12 cellular contexts compared by ENCODE assay signal in genomic region chr19:47271949-47272348, GRCh38. TPM values are rescaled to one million over a fixed set of nuclear protein-coding genes. Genes with fewer than 3 reads are reported as not detected.
DNase-seq lines count a peak whose midpoint lies in the region; ATAC-seq, FAIRE-seq and TF ChIP-seq lines count a peak whose summit lies in the region.
"Had no signal": no experiment of that assay in that cellular context is flagged by ENCODE, and none has a peak within 500 bp of the region (broad histone marks: within the 10 kb centered on the region; RNA-seq: fewer than 3 reads in every experiment).

No MANE protein-coding gene starts in this region.

- no peaks in the 10 kb centered on the region for H3K27me3 Mint-ChIP-seq in CD8-positive, alpha-beta T cell (ENCODE audit: low read depth)

- no peak overlapping the region for H3K18ac ChIP-seq in H1 (ENCODE audit: extremely low read depth, low read length)

- H4K8ac ChIP-seq in H1 (ENCODE audit: extremely low read depth, insufficient read depth, low read length), result no peak overlapping the region; the same call in 1 of the 2 replicates

- no peaks in the 10 kb centered on the region for H3K9me3 ChIP-seq in CD8-positive, alpha-beta T cell (ENCODE audit: low read length)
- H3K9me3 ChIP-seq in HCT116 (ENCODE audit: control insufficient read depth in 1 of 2, insufficient read depth in 1 of 2, low read depth in 1 of 2, low read length in 2 of 2), result no peaks in the 10 kb centered on the region
- no peaks in the 10 kb centered on the region for H3K9me3 ChIP-seq in H1 (ENCODE audit: insufficient read depth in 2 of 2, low read depth in 1 of 2, low read length in 1 of 2)
- H3K9me3 ChIP-seq in sigmoid colon, result no peaks in the 10 kb centered on the region
- H3K9me3 ChIP-seq: prostate gland had no signal

- RAD21 ChIA-PET in HCT116 (lab: Charles Lee; ENCODE audit: low non-redundant PET in 1 of 2, low total read pairs in 2 of 2, uncharacterized antibody in 2 of 2, unreplicated experiment in 2 of 2), result interaction anchor here in 1 of 2 experiments (1.5 kb wide), 1 partner anchor 15 kb away, joined by 5 read pairs; the partner anchor contains the start of gene CCDC9

- H2AK5ac ChIP-seq in H1 (ENCODE audit: low read depth, low read length), result no peak overlapping the region

- no peaks in the 10 kb centered on the region for H3K9me2 ChIP-seq in HCT116 (ENCODE audit: insufficient read depth)

- H3K4me3 Mint-ChIP-seq in CD8-positive, alpha-beta T cell, result peak overlapping the region; percentile 98

- POLR2A ChIA-PET in CD8-positive, alpha-beta T cell (lab: Charles Lee), result interaction anchor here (1.8 kb wide), 1 partner anchor 15 kb away, joined by 7 read pairs; the partner anchor contains the start of gene CCDC9
- POLR2A ChIA-PET in HCT116 (lab: Charles Lee) (interaction anchor here (1.5 kb wide), 1 partner anchor 15 kb away, joined by 3 read pairs; the partner anchor contains the start of gene CCDC9), H1 (lab: Charles Lee; ENCODE audit: partially characterized antibody) (interaction anchor here (0.6 to 6.2 kb wide), 11 partner anchors 11 to 434 kb away, joined by 3 to 49 read pairs (median 3); partner anchors contain the start of genes CCDC9 and ZC3H4)

- TF ChIP-seq EP300 in H1 (IDR thresholded peaks at IDR 0.05; ENCODE audit: borderline replicate concordance in 1 of 2, low read depth in 2 of 2, low read length in 2 of 2) (no peak), sigmoid colon (IDR thresholded peaks at IDR 0.05) (no peak)

- H2BK12ac ChIP-seq in H1 (ENCODE audit: low read depth, low read length), result no peak overlapping the region

- no peak overlapping the region for H3K27ac Mint-ChIP-seq in CD8-positive, alpha-beta T cell

- no peak overlapping the region for H3K27ac ChIP-seq in CD8-positive, alpha-beta T cell (ENCODE audit: low read depth, low read length)
- H3K27ac ChIP-seq in HCT116 (ENCODE audit: low read depth, low read length), result peak overlapping the region; percentile 83; the same call in 1 of the 2 replicates
- no peak overlapping the region for H3K27ac ChIP-seq in H1 (ENCODE audit: low read depth, low read length)
- H3K27ac ChIP-seq in sigmoid colon, result peak overlapping the region; percentile 93 to 97 (median 97)

- no peak overlapping the region for H2BK15ac ChIP-seq in H1 (ENCODE audit: low read length)

- no peak overlapping the region for H2BK5ac ChIP-seq in H1 (ENCODE audit: low read depth, low read length)

- no peak overlapping the region for H4K5ac ChIP-seq in H1 (ENCODE audit: insufficient read length, low read depth, low read length)

- no peak overlapping the region for H2BK20ac ChIP-seq in H1 (ENCODE audit: low read length)

- H3K36me3 Mint-ChIP-seq in CD8-positive, alpha-beta T cell, result peaks cover 39% of the 10 kb centered on the region

- H3K4me1 ChIP-seq in CD8-positive, alpha-beta T cell (ENCODE audit: insufficient read depth, low read length), result peaks cover 18% of the 10 kb centered on the region
- H3K4me1 ChIP-seq in HCT116 (ENCODE audit: control insufficient read depth in 1 of 2, insufficient read depth in 2 of 2, low read length in 2 of 2) (peaks cover 10 to 34% of the 10 kb centered on the region in 2 experiments; a peak in 3 of 4 replicates), H1 (replicated peaks in 1 of 4; ENCODE audit: control insufficient read depth in 3 of 4, insufficient read depth in 4 of 4, low read length in 3 of 4) (peaks cover 0 to 19% (median 8%) of the 10 kb centered on the region in 4 experiments; a peak in 6 of 7 replicates), sigmoid colon (peaks cover 0 to 33% (median 31%) of the 10 kb centered on the region in 4 donors)

- H3K9me3 Mint-ChIP-seq in CD8-positive, alpha-beta T cell, result no peaks in the 10 kb centered on the region

- intact Hi-C loops in CD8-positive, alpha-beta T cell (cut with DNase I, micrococcal nuclease), result loop anchor here (2.0 to 10.0 kb wide), 8 partner anchors 235 to 1765 kb away; partner anchors contain the start of genes ARHGAP35 (in 1 of the 2), BICRA (in 1 of the 2), CCDC61 (in 1 of the 2) and NAPA (in 1 of the 2)
- intact Hi-C loops in HCT116 (cut with micrococcal nuclease) (no loop called here), sigmoid colon (cut with DNase I) (loop anchor here (2.0 to 10.0 kb wide), 4 partner anchors 45 to 1353 kb away; partner anchors contain the start of genes BICRA and EHD2)

- H3K36me3 ChIP-seq in CD8-positive, alpha-beta T cell (ENCODE audit: insufficient read depth, low read length), result peaks cover 4% of the 10 kb centered on the region
- H3K36me3 ChIP-seq in HCT116 (ENCODE audit: control insufficient read depth in 1 of 2, insufficient read depth in 2 of 2, low read length in 2 of 2), result peaks cover 8 to 10% of the 10 kb centered on the region in 2 experiments; a peak in 2 of 4 replicates
- H3K36me3 ChIP-seq in H1 (ENCODE audit: control insufficient read depth in 2 of 4, insufficient read depth in 4 of 4, low read length in 3 of 4), result peaks cover 0 to 13% (median 3%) of the 10 kb centered on the region in 4 experiments; a peak in 4 of 8 replicates
- peaks cover 15 to 43% (median 23%) of the 10 kb centered on the region in 4 donors for H3K36me3 ChIP-seq in sigmoid colon

- TF ChIP-seq CTCF in CD8-positive, alpha-beta T cell (IDR thresholded peaks at IDR 0.05), result no peak
- TF ChIP-seq CTCF in HCT116 (IDR thresholded peaks at IDR 0.05 in 2 of 3, conservative IDR thresholded peaks at IDR 0.05 in 1 of 3; ENCODE audit: borderline replicate concordance in 1 of 3, insufficient read depth in 1 of 3, low read depth in 2 of 3, low read length in 2 of 3), result no peak
- no peak for TF ChIP-seq CTCF in H1 (IDR thresholded peaks at IDR 0.05; ENCODE audit: control extremely low read depth in 1 of 3, insufficient read depth in 1 of 3, low read depth in 1 of 3, low read length in 3 of 3)
- no peak for TF ChIP-seq CTCF in sigmoid colon (IDR thresholded peaks at IDR 0.05)

- H3K79me2 ChIP-seq in HCT116 (ENCODE audit: insufficient read depth, low read length) (no peaks in the 10 kb centered on the region; the same call in 1 of the 2 replicates), H1 (ENCODE audit: control insufficient read depth in 1 of 2, insufficient read depth in 2 of 2, low read length in 2 of 2) (no peaks in the 10 kb centered on the region)

- no peak for TF ChIP-seq POLR2A in HCT116 (IDR thresholded peaks at IDR 0.05; ENCODE audit: borderline replicate concordance, extremely low read depth, insufficient read depth, insufficient read length)
- TF ChIP-seq POLR2A in H1 (IDR thresholded peaks at IDR 0.05; ENCODE audit: control extremely low read depth in 1 of 2, low read depth in 2 of 2, low read length in 2 of 2), result no peak
- no peak for TF ChIP-seq POLR2A in sigmoid colon (IDR thresholded peaks at IDR 0.05)

- no peak for TF ChIP-seq RAD21 in HCT116 (IDR thresholded peaks at IDR 0.05; ENCODE audit: low read depth)
- no peak for TF ChIP-seq RAD21 in H1 (IDR thresholded peaks at IDR 0.05 in 1 of 2, conservative IDR thresholded peaks at IDR 0.05 in 1 of 2; ENCODE audit: low read depth in 2 of 2, low read length in 2 of 2)

- no peak overlapping the region for H3K56ac ChIP-seq in H1 (replicated peaks; ENCODE audit: insufficient read length, low read depth, low read length)

- H4K91ac ChIP-seq in H1 (replicated peaks; ENCODE audit: insufficient read length, low read length), result no peak overlapping the region

- CTCF ChIA-PET in CD8-positive, alpha-beta T cell (lab: Charles Lee), result no interaction called here
- CTCF ChIA-PET in HCT116 (lab: Charles Lee), result interaction anchor here (0.9 kb wide), 1 partner anchor 15 kb away, joined by 3 read pairs; the partner anchor contains the start of gene CCDC9
- CTCF ChIA-PET in H1 (lab: Charles Lee; ENCODE audit: partially characterized antibody), result interaction anchor here (0.9 to 1.7 kb wide), 5 partner anchors 10 to 156 kb away, joined by 3 to 6 read pairs (median 4); partner anchors contain the start of gene CCDC9

- no TSS peak for BruUV-seq in HCT116 (replicated peaks; lab: Mats Ljungman, UMichigan)

- H3K79me1 ChIP-seq in H1 (ENCODE audit: low read depth, low read length), result no peaks in the 10 kb centered on the region; the same call in 1 of the 2 replicates

- H3K27me3 ChIP-seq in CD8-positive, alpha-beta T cell (ENCODE audit: insufficient read depth, low read length), result no peaks in the 10 kb centered on the region
- no peaks in the 10 kb centered on the region for H3K27me3 ChIP-seq in HCT116 (ENCODE audit: insufficient read depth, low read length)
- H3K27me3 ChIP-seq in H1 (replicated peaks in 1 of 4; ENCODE audit: control insufficient read depth in 3 of 4, extremely low read depth in 1 of 4, insufficient read depth in 3 of 4, low read length in 3 of 4), result peaks cover 0 to 10% (median 6%) of the 10 kb centered on the region in 4 experiments; a peak in 5 of 7 replicates
- no peaks in the 10 kb centered on the region for H3K27me3 ChIP-seq in sigmoid colon

- peaks cover 19% of the 10 kb centered on the region for H3K4me1 Mint-ChIP-seq in CD8-positive, alpha-beta T cell (ENCODE audit: low read depth)

- peaks cover 25% of the 10 kb centered on the region for H3K23me2 ChIP-seq in H1 (ENCODE audit: low read depth, low read length)

- H3K4ac ChIP-seq in H1 (replicated peaks; ENCODE audit: insufficient read length, low read depth, low read length), result no peak overlapping the region

- FAIRE-seq in H1 (lab: Jason Lieb, UNC), result no peak

- no peak overlapping the region for H3K14ac ChIP-seq in H1 (ENCODE audit: insufficient read length)

- H3K4me2 ChIP-seq in HCT116 (ENCODE audit: low read length), result no peak overlapping the region; the same call in 1 of the 2 replicates
- H3K4me2 ChIP-seq in H1 (ENCODE audit: insufficient read depth in 1 of 2, low read depth in 2 of 2, low read length in 2 of 2), result peak overlapping the region; percentile 82 to 86; a peak in 3 of 4 replicates

- H2AFZ ChIP-seq in HCT116 (ENCODE audit: low read depth, low read length, poor library complexity, severe bottlenecking) (no peak overlapping the region), H1 (ENCODE audit: low read length) (no peak overlapping the region)

- H4K20me1 ChIP-seq in HCT116 (ENCODE audit: insufficient read depth) (no peaks in the 10 kb centered on the region), H1 (replicated peaks in 1 of 2; ENCODE audit: control insufficient read depth in 1 of 2, insufficient read depth in 2 of 2, low read length in 2 of 2) (peaks cover 3 to 20% of the 10 kb centered on the region in 2 experiments)

- no peak for DNase-seq in CD8-positive, alpha-beta T cell
- DNase-seq in HCT116 (ENCODE audit: low read depth, low spot score) (no peak), H1 (ENCODE audit: low read depth in 1 of 2, low spot score in 2 of 2) (no peak), sigmoid colon (no peak), COLO829 (ENCODE audit: low spot score) (no peak), hepatic stellate cell (ENCODE audit: low spot score) (no peak)
- DNase-seq: activated CD4-positive, CD25-positive, alpha-beta regulatory T cell treated with anti-CD3 and anti-CD28 coated beads, Interleukin-2, amount 50 U/mL, for 72 hours; NCI-H2227 treated with DMSO at 0.1 percent for 48 hours; stimulated activated naive CD8-positive, alpha-beta T cell treated with anti-CD3 and anti-CD28 coated beads, Interleukin-15, Interleukin-2, amounts not matched to agents 100 U/mL and 50 U/mL, for 24 hours had no signal

- H3K9ac ChIP-seq in HCT116 (ENCODE audit: low read length) (no peak overlapping the region), H1 (replicated peaks in 1 of 4; ENCODE audit: extremely low read depth in 1 of 4, low read depth in 3 of 4, low read length in 3 of 4) (no peak overlapping the region)

- no peak overlapping the region for H3K23ac ChIP-seq in H1 (ENCODE audit: insufficient read length)

- ATAC-seq in CD8-positive, alpha-beta T cell, result no peak
- ATAC-seq in HCT116 (no peak), HG03025 (IDR thresholded peaks at IDR 0.05; ENCODE audit: low FRiP score, unreplicated experiment) (no peak)
- ATAC-seq: esophagus mucosa; stimulated activated naive CD8-positive, alpha-beta T cell treated with anti-CD3 and anti-CD28 coated beads, Interleukin-15, Interleukin-2, amounts not matched to agents 100 U/mL and 50 U/mL, for 24 hours had no signal

- H3K4me3 ChIP-seq in CD8-positive, alpha-beta T cell (ENCODE audit: low read depth, low read length), result no peak overlapping the region
- H3K4me3 ChIP-seq in HCT116 (replicated peaks in 1 of 2; ENCODE audit: low read depth in 1 of 2, low read length in 2 of 2) (no peak overlapping the region), H1 (ENCODE audit: extremely low read depth in 1 of 4, insufficient read depth in 2 of 4, low read depth in 3 of 4, low read length in 4 of 4) (peak overlapping the region in 1 of 4 experiments; percentile 84; a peak in 2 of 8 replicates), sigmoid colon (no peak overlapping the region)
- H3K4me3 ChIP-seq: prostate gland had no signal

- WGBS in H1 (ENCODE audit: extremely low coverage in 1 of 2, insufficient coverage in 1 of 2, insufficient read length in 1 of 2, insufficient replicate concordance in 2 of 2, low coverage in 1 of 2, low lambda C conversion rate in 2 of 2, missing lambda C conversion rate in 1 of 2), 2 experiments, result 95% methylated on average over 2 of the region's 6 CpGs; no CpG with 5 or more reads in 1 of the 2 experiments
- 75 to 86% methylated on average over 6 of the region's 6 CpGs for WGBS in sigmoid colon, 2 donors

- H2BK120ac ChIP-seq in H1 (replicated peaks; ENCODE audit: low read depth, low read length), result no peak overlapping the region

RNA-seq across cellular contexts. Expression of gene INAFM1, which starts 2.7 kb away (rescaled TPM):
- 10 to 100 TPM; 12.4 to 14.7 TPM for total RNA-seq in CD8-positive, alpha-beta T cell
- total RNA-seq in HCT116 (2021; ENCODE audit: unreplicated experiment), result 22.9 TPM
- polyA plus RNA-seq in HCT116 (2012), result 13.6 and 15.4 TPM in 2 replicates
- total RNA-seq in H1 (2021; fragmentation: NEBNext Ultra II Directional; extraction: Animal tissue kit (Norgen Biotek cat#: 25700)), result 3.4 and 4.4 TPM in 2 replicates
- 2.6 and 3.9 TPM in 2 replicates for polyA plus RNA-seq in H1 (2011; rRNA removed)
- 1.9 TPM for polyA plus RNA-seq in H1 (2011; cell fraction: cytosol; rRNA removed)
- 4.5 TPM for polyA plus RNA-seq in H1 (2011; cell fraction: nucleus; rRNA removed)
- polyA plus RNA-seq in H1 (2012, experiment 1 of 2), result 3.1 to 5.1 TPM (median 4.6 TPM) in 4 replicates
- polyA plus RNA-seq in H1 (2012, experiment 2 of 2), result 1.00 TPM
- polyA plus RNA-seq in H1 (2013, experiment 1 of 2), result 4.0 TPM
- 4.1 TPM for polyA plus RNA-seq in H1 (2013, experiment 2 of 2)
- polyA minus RNA-seq in H1 (2011; rRNA and poly(A)+ RNA removed), result 0.59 TPM in 1 of 2 replicates, not detected in the other
- polyA minus RNA-seq in H1 (2011; cell fraction: cytosol; rRNA and poly(A)+ RNA removed), result 1.2 TPM
- 1.9 TPM for polyA minus RNA-seq in H1 (2011; cell fraction: nucleus; rRNA and poly(A)+ RNA removed)
- 10 to 100 TPM in 3 of 4 donors, 1 to 10 TPM in 1; 8.6 to 16.3 (median 14.8) TPM for total RNA-seq in sigmoid colon
- polyA plus RNA-seq in sigmoid colon, result 10 to 100 TPM in 1 of 3 donors, 1 to 10 TPM in 2; 3.0 to 10.7 (median 7.8) TPM

RNA-seq across cellular contexts. Expression of gene CCDC9, which starts 15.6 kb away (rescaled TPM):
- total RNA-seq in CD8-positive, alpha-beta T cell, result 10 to 100 TPM; 53.7 to 59.0 TPM
- total RNA-seq in HCT116 (2021; ENCODE audit: unreplicated experiment) (40.6 TPM), sigmoid colon (10 to 100 TPM; 13.2 to 33.1 (median 20.9) TPM)
- polyA plus RNA-seq in HCT116 (2012), result 27.1 and 33.4 TPM in 2 replicates
- 25.7 and 29.8 TPM in 2 replicates for total RNA-seq in H1 (2021; fragmentation: NEBNext Ultra II Directional; extraction: Animal tissue kit (Norgen Biotek cat#: 25700))
- polyA plus RNA-seq in H1 (2011; rRNA removed) (3.7 and 7.0 TPM in 2 replicates), sigmoid colon (10 to 100 TPM; 16.2 to 42.8 (median 18.7) TPM)
- polyA plus RNA-seq in H1 (2011; cell fraction: cytosol; rRNA removed), result 8.7 TPM
- polyA plus RNA-seq in H1 (2011; cell fraction: nucleus; rRNA removed), result 11.6 TPM
- polyA plus RNA-seq in H1 (2012, experiment 1 of 2), result 18.0 to 31.1 TPM (median 28.0 TPM) in 4 replicates
- 17.9 TPM for polyA plus RNA-seq in H1 (2012, experiment 2 of 2)
- polyA plus RNA-seq in H1 (2013, experiment 1 of 2), result 13.5 TPM
- polyA plus RNA-seq in H1 (2013, experiment 2 of 2), result 12.8 TPM
- 2.9 and 3.3 TPM in 2 replicates for polyA minus RNA-seq in H1 (2011; rRNA and poly(A)+ RNA removed)
- 4.3 TPM for polyA minus RNA-seq in H1 (2011; cell fraction: cytosol; rRNA and poly(A)+ RNA removed)
- 5.3 TPM for polyA minus RNA-seq in H1 (2011; cell fraction: nucleus; rRNA and poly(A)+ RNA removed)

RNA-seq across cellular contexts. Expression of gene C5AR1, which starts 37.7 kb away (rescaled TPM):
- total RNA-seq in CD8-positive, alpha-beta T cell, result 1 to 10 TPM; 1.4 to 2.9 TPM
- 6.5 TPM for total RNA-seq in HCT116 (2021; ENCODE audit: unreplicated experiment)
- 2.8 and 3.0 TPM in 2 replicates for polyA plus RNA-seq in HCT116 (2012)
- 0.21 TPM in 1 of 2 replicates, not detected in the other for total RNA-seq in H1 (2021; fragmentation: NEBNext Ultra II Directional; extraction: Animal tissue kit (Norgen Biotek cat#: 25700))
- polyA plus RNA-seq in H1 (2011; rRNA removed), result 0.20 and 0.33 TPM in 2 replicates
- 0.17 TPM for polyA plus RNA-seq in H1 (2011; cell fraction: cytosol; rRNA removed)
- polyA plus RNA-seq in H1 (2011; cell fraction: nucleus; rRNA removed), result 0.39 TPM
- 0.09 to 0.25 TPM in 2 of 4 replicates, not detected in the others for polyA plus RNA-seq in H1 (2012, experiment 1 of 2)
- polyA plus RNA-seq in H1 (2012, experiment 2 of 2), result 0.07 TPM
- 0.08 TPM for polyA plus RNA-seq in H1 (2013, experiment 1 of 2)
- polyA plus RNA-seq in H1 (2013, experiment 2 of 2), result 0.13 TPM
- polyA minus RNA-seq in H1 (2011; rRNA and poly(A)+ RNA removed), result not detected in 2 replicates
- not detected for polyA minus RNA-seq in H1 (2011; cell fraction: cytosol; rRNA and poly(A)+ RNA removed)
- not detected for polyA minus RNA-seq in H1 (2011; cell fraction: nucleus; rRNA and poly(A)+ RNA removed)
- 10 to 100 TPM in 2 of 4 donors, 1 to 10 TPM in 2; 6.9 to 19.4 (median 8.9) TPM for total RNA-seq in sigmoid colon
- polyA plus RNA-seq in sigmoid colon, result 10 to 100 TPM in 1 of 3 donors, 1 to 10 TPM in 2; 5.4 to 10.6 (median 6.7) TPM

RNA-seq across cellular contexts. Expression of gene BBC3, which starts 41.0 kb away (rescaled TPM):
- total RNA-seq in CD8-positive, alpha-beta T cell, result 10 to 100 TPM; 29.3 to 30.2 TPM
- total RNA-seq in HCT116 (2021; ENCODE audit: unreplicated experiment) (45.0 TPM), sigmoid colon (1 to 10 TPM; 2.5 to 5.4 (median 4.2) TPM)
- polyA plus RNA-seq in HCT116 (2012), result 25.7 and 27.3 TPM in 2 replicates
- 21.6 and 23.3 TPM in 2 replicates for total RNA-seq in H1 (2021; fragmentation: NEBNext Ultra II Directional; extraction: Animal tissue kit (Norgen Biotek cat#: 25700))
- polyA plus RNA-seq in H1 (2011; rRNA removed) (13.2 and 26.4 TPM in 2 replicates), sigmoid colon (10 to 100 TPM; 16.2 to 39.5 (median 19.7) TPM)
- 17.9 TPM for polyA plus RNA-seq in H1 (2011; cell fraction: cytosol; rRNA removed)
- 24.4 TPM for polyA plus RNA-seq in H1 (2011; cell fraction: nucleus; rRNA removed)
- 21.4 to 25.1 TPM (median 23.4 TPM) in 4 replicates for polyA plus RNA-seq in H1 (2012, experiment 1 of 2)
- 18.5 TPM for polyA plus RNA-seq in H1 (2012, experiment 2 of 2)
- 7.7 TPM for polyA plus RNA-seq in H1 (2013, experiment 1 of 2)
- polyA plus RNA-seq in H1 (2013, experiment 2 of 2), result 7.8 TPM
- 3.1 and 5.8 TPM in 2 replicates for polyA minus RNA-seq in H1 (2011; rRNA and poly(A)+ RNA removed)
- polyA minus RNA-seq in H1 (2011; cell fraction: cytosol; rRNA and poly(A)+ RNA removed), result 18.3 TPM
- 17.6 TPM for polyA minus RNA-seq in H1 (2011; cell fraction: nucleus; rRNA and poly(A)+ RNA removed)

Comparison
In these comparisons a context has a peak if more than half of its experiments do, and no peak if none do; other contexts are left out.
1. H3K27ac ChIP-seq: peak in HCT116 (single experiment) and sigmoid colon (4 of 4); none in CD8-positive, alpha-beta T cell (single experiment) and H1 (single experiment).